ENCODE assay signal across 18 cellular contexts in the genomic region with DNA sequence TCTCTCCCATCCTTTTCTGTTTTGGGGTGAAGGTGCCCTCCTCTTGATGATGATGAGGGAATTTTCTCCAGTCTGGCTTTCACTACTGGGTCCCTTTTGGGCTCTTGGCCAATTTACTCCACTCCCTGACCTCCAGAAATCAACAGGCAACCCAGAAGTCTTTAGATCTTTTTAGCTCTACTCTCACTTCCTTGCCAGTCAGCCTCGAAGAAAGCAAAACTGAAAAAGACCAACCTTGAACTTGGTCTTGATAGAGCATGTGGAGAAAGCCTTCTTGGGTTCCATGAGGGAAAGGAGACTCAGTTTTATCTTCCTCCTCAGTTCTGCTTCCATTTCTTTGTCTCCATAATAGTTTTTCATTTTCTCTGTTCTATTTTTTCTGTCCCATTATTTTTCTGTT.
A peak's percentile ranks its signal among the peaks of the same experiment; 100 is the strongest.
DNase-seq lines count a peak whose midpoint lies in the region; ATAC-seq and TF ChIP-seq lines count a peak whose summit lies in the region.
"Had no signal": no experiment of that assay in that cellular context is flagged by ENCODE, and none has a peak within 500 bp of the region (broad histone marks: within the 10 kb centered on the region; RNA-seq: fewer than 3 reads in every experiment).

No MANE protein-coding gene starts in this region.

- H3K36me3 Mint-ChIP-seq in stimulated activated memory B cell treated with anti-CD40 and anti-IgM and Interleukin-4, amounts not matched to agents 10 μg/mL and 1 μg/mL and 100 μg/mL, for 72 hours: no peaks in the 10 kb centered on the region

- no peak overlapping the region for H3K27ac ChIP-seq in gastrocnemius medialis
- H3K27ac ChIP-seq: A549 had no signal

- H3K36me3 ChIP-seq in gastrocnemius medialis: no peaks in the 10 kb centered on the region

- no peaks in the 10 kb centered on the region for H3K9me3 Mint-ChIP-seq in stimulated activated memory B cell treated with anti-CD40 and anti-IgM and Interleukin-4, amounts not matched to agents 10 μg/mL and 1 μg/mL and 100 μg/mL, for 72 hours
- H3K9me3 Mint-ChIP-seq: T-helper 1 cell treated with Interleukin-12 subunit alpha and Interleukin-12 subunit beta and Interleukin-4 antibody, amounts not matched to agents 30 μg/mL and 1 μg/mL, for 36 hours had no signal

- in situ Hi-C loops in gastrocnemius medialis (cut with MboI; ENCODE audit: low sequenced_read_pairs in 4 of 4): no loop called here

- no peak overlapping the region for H3K4me3 Mint-ChIP-seq in stimulated activated memory B cell treated with anti-CD40 and anti-IgM and Interleukin-4, amounts not matched to agents 10 μg/mL and 1 μg/mL and 100 μg/mL, for 72 hours
- H3K4me3 Mint-ChIP-seq: T-helper 1 cell treated with Interleukin-12 subunit alpha and Interleukin-12 subunit beta and Interleukin-4 antibody, amounts not matched to agents 30 μg/mL and 1 μg/mL, for 36 hours had no signal

- TF ChIP-seq CTCF in GM12864 (IDR thresholded peaks at IDR 0.05; ENCODE audit: low read depth, low read length, missing control alignments) (no peak), gastrocnemius medialis (IDR thresholded peaks at IDR 0.05 in 4 of 5, conservative IDR thresholded peaks at IDR 0.05 in 1 of 5) (no peak)

- TF ChIP-seq POLR2A in GM18505 (IDR thresholded peaks at IDR 0.05; ENCODE audit: borderline replicate concordance, extremely low read depth, insufficient read depth, insufficient read length) (no peak), gastrocnemius medialis (IDR thresholded peaks at IDR 0.05) (no peak)

- H3K27me3 ChIP-seq in gastrocnemius medialis: no peaks in the 10 kb centered on the region

- H3K4me1 Mint-ChIP-seq in stimulated activated memory B cell treated with anti-CD40 and anti-IgM and Interleukin-4, amounts not matched to agents 10 μg/mL and 1 μg/mL and 100 μg/mL, for 72 hours: peaks cover 7% of the 10 kb centered on the region

- H3K4me3 ChIP-seq in GM12864 (ENCODE audit: low read depth, low read length) (no peak overlapping the region), gastrocnemius medialis (no peak overlapping the region)
- H3K4me3 ChIP-seq: A549 had no signal

- peaks cover 19% of the 10 kb centered on the region for H3K27me3 Mint-ChIP-seq in stimulated activated memory B cell treated with anti-CD40 and anti-IgM and Interleukin-4, amounts not matched to agents 10 μg/mL and 1 μg/mL and 100 μg/mL, for 72 hours

- no peaks in the 10 kb centered on the region for H3K4me1 ChIP-seq in gastrocnemius medialis
- H3K4me1 ChIP-seq: A549 had no signal

- no peak overlapping the region for H3K27ac Mint-ChIP-seq in stimulated activated memory B cell treated with anti-CD40 and anti-IgM and Interleukin-4, amounts not matched to agents 10 μg/mL and 1 μg/mL and 100 μg/mL, for 72 hours
- H3K27ac Mint-ChIP-seq: T-helper 1 cell treated with Interleukin-12 subunit alpha and Interleukin-12 subunit beta and Interleukin-4 antibody, amounts not matched to agents 30 μg/mL and 1 μg/mL, for 36 hours had no signal

- intact Hi-C loops in gastrocnemius medialis (cut with DNase I; ENCODE audit: low total_unique reads): no loop called here

- ATAC-seq in GM18505 (IDR thresholded peaks at IDR 0.05; ENCODE audit: unreplicated experiment): peak; percentile 50
- ATAC-seq in GM21717 (IDR thresholded peaks at IDR 0.05; ENCODE audit: unreplicated experiment): peak; percentile 76
- no peak for ATAC-seq in HG03097 (IDR thresholded peaks at IDR 0.05; ENCODE audit: low FRiP score, unreplicated experiment)
- ATAC-seq in gastrocnemius medialis: no peak
- no peak for ATAC-seq in GM18517 (IDR thresholded peaks at IDR 0.05; ENCODE audit: unreplicated experiment)
- ATAC-seq in stimulated activated memory B cell treated with anti-CD40 and anti-IgM and Interleukin-4, amounts not matched to agents 10 μg/mL and 1 μg/mL and 100 μg/mL, for 72 hours: no peak
- ATAC-seq: A549 had no signal

- DNase-seq in GM12864 (ENCODE audit: low read depth): peak; percentile 18
- DNase-seq in NOMO-1 (lab: John Stamatoyannopoulos, UW; ENCODE audit: unreplicated experiment in 2 of 2): peak; percentile 19 to 45
- no peak for DNase-seq in gastrocnemius medialis
- DNase-seq: C1 segment of cervical spinal cord, HCEC 1CT, NCI-H1048, NCI-H1436 treated with DMSO at 0.1 percent for 48 hours, NCI-H2227 treated with DMSO at 0.1 percent for 48 hours, NCI-H524 treated with DMSO at 0.1 percent for 48 hours, RPMI8226, SIG-M5 had no signal

- no peaks in the 10 kb centered on the region for H3K9me3 ChIP-seq in gastrocnemius medialis
- H3K9me3 ChIP-seq: A549 had no signal

Comparison
In these comparisons a context has a peak if more than half of its experiments do, and no peak if none do; other contexts are left out.
1. DNase-seq: peak in GM12864 (single experiment) and NOMO-1 (2 of 2); none in gastrocnemius medialis (0 of 2).
2. ATAC-seq: peak in GM18505 (single experiment) and GM21717 (single experiment); none in HG03097 (single experiment), gastrocnemius medialis (0 of 2), GM18517 (single experiment) and stimulated activated memory B cell treated with anti-CD40 and anti-IgM and Interleukin-4, amounts not matched to agents 10 μg/mL and 1 μg/mL and 100 μg/mL, for 72 hours (single experiment).